24 cellular contexts compared by ENCODE assay signal in genomic region chr3:180563411-180563810, GRCh38.
"Had no signal": no experiment of that assay in that cellular context is flagged by ENCODE, and none has a peak within 500 bp of the region (broad histone marks: within the 10 kb centered on the region; RNA-seq: fewer than 3 reads in every experiment).

No MANE protein-coding gene starts in this region.

- ATAC-seq: activated T-helper 17 cell treated with anti-CD3 and anti-CD28 coated beads, Interleukin-2, amount 50 U/mL, for 72 hours; Panc1; Right ventricle myocardium inferior had no signal

- DNase-seq: activated CD4-positive, alpha-beta memory T cell treated with anti-CD3 and anti-CD28 coated beads, Interleukin-2, amount 10 ng/mL, durations not matched to agents 7 days and 5 days; activated CD4-positive, alpha-beta T cell treated with anti-CD3 and anti-CD28 coated beads, Interleukin-2, amount 50 U/mL, for 1 hour; activated CD4-positive, CD25-positive, alpha-beta regulatory T cell; activated gamma-delta T cell; activated naive CD4-positive, alpha-beta T cell treated with anti-CD3 and anti-CD28 coated beads for 36 hours; activated T-cell treated with anti-CD3 and anti-CD28 coated beads for 4 hours; activated T-cell treated with anti-CD3 and anti-CD28 coated beads, Interleukin-2, amount 50 U/mL, for 48 hours; amygdala; KG1; MV-4-11; NCI-H1092 treated with DMSO at 0.1 percent for 48 hours; NCI-H1417 treated with DMSO at 0.1 percent for 48 hours; NCI-H187; NCI-H2171; NCI-H2227 treated with DMSO at 0.1 percent for 48 hours; NCI-H446 treated with DMSO at 0.1 percent for 48 hours; NCI-H524 treated with DMSO at 0.1 percent for 48 hours; OCI-M1; RPMI8226; SK-N-SH; T-helper 1 cell had no signal
